In the genomic region with DNA sequence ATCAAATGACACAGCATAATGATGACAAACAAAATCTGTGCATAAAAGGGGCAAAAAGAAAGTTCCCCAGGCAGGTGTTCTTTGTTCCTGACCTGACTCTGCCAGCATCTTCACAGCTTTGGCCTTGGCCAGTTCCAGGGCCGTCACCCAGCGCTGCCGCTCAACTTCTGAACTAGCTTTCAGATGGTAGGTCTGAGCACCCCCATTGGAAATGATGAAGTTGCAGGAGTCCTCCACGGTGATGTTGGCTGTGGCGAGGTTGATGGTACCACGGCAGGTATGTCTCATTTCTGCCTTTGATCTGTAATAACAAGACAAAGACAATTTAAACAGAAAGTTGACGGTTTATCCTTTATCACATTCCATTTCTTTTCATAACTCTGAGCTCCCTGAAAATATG, we compare ENCODE assay signal across 15 cellular contexts.
"Had no signal": no experiment of that assay in that cellular context is flagged by ENCODE, and none has a peak within 500 bp of the region (broad histone marks: within the 10 kb centered on the region; RNA-seq: fewer than 3 reads in every experiment).

No MANE protein-coding gene starts in this region.

- H3K4me3 Mint-ChIP-seq: effector memory CD8-positive, alpha-beta T cell; natural killer cell; stimulated activated naive CD8-positive, alpha-beta T cell treated with anti-CD3 and anti-CD28 coated beads, Interleukin-15, Interleukin-2, amounts not matched to agents 100 ng/mL and 50 ng/mL, for 24 hours had no signal

- H3K9me3 ChIP-seq: right atrium auricular region, SJSA1, suprapubic skin had no signal

- H3K27me3 Mint-ChIP-seq: effector memory CD8-positive, alpha-beta T cell; stimulated activated naive CD8-positive, alpha-beta T cell treated with anti-CD3 and anti-CD28 coated beads, Interleukin-15, Interleukin-2, amounts not matched to agents 100 ng/mL and 50 ng/mL, for 24 hours had no signal

- DNase-seq: activated effector memory CD4-positive, alpha-beta T cell treated with anti-CD3 and anti-CD28 coated beads, Interleukin-2, amount 50 U/mL, for 16 hours; dermis blood vessel endothelial cell; effector memory CD8-positive, alpha-beta T cell; foreskin melanocyte; head of caudate nucleus; mesendoderm; natural killer cell; posterior cingulate gyrus; small intestine; trophoblast cell had no signal

- H3K4me3 ChIP-seq: right atrium auricular region, SJSA1, suprapubic skin had no signal

- ATAC-seq: effector memory CD8-positive, alpha-beta T cell; natural killer cell had no signal

- H3K27ac Mint-ChIP-seq: effector memory CD8-positive, alpha-beta T cell; natural killer cell; stimulated activated naive CD8-positive, alpha-beta T cell treated with anti-CD3 and anti-CD28 coated beads, Interleukin-15, Interleukin-2, amounts not matched to agents 100 ng/mL and 50 ng/mL, for 24 hours had no signal

- H3K27ac ChIP-seq: epithelial cell of prostate, SJSA1, suprapubic skin had no signal

- H3K9me3 Mint-ChIP-seq: effector memory CD8-positive, alpha-beta T cell; natural killer cell; stimulated activated naive CD8-positive, alpha-beta T cell treated with anti-CD3 and anti-CD28 coated beads, Interleukin-15, Interleukin-2, amounts not matched to agents 100 ng/mL and 50 ng/mL, for 24 hours had no signal

- H3K27me3 ChIP-seq: right atrium auricular region, SJSA1, suprapubic skin had no signal
